In the genomic region with DNA sequence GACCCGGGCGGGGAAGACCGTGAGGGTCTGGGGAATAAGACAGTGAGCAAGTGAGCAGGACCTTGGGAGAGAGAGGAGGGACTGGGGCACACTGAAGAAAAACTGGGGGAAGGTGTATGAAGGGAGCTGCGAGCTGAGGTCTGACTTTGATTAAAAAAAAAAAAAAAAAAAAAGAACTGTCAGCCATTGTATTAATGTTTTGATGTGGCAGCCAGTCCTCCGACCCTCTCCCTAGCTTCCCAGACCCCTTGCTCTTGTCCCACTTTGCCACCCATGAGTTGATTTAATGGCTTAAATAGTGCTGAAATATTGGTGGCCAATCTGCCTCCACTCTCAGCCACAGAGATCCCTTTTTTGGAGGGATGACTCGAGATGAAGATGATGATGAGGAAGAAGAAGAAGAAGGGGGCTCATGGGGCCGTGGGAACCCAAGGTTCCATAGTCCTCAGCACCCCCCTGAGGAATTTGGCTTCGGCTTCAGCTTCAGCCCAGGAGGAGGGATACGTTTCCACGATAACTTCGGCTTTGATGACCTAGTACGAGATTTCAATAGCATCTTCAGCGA, we compare ENCODE assay signal across 9 cellular contexts. TPM values are rescaled to one million over a fixed set of nuclear protein-coding genes. Genes with fewer than 3 reads are reported as not detected.
DNase-seq lines count a peak whose midpoint lies in the region; ATAC-seq, FAIRE-seq and TF ChIP-seq lines count a peak whose summit lies in the region.
"Had no signal": no experiment of that assay in that cellular context is flagged by ENCODE, and none has a peak within 500 bp of the region (broad histone marks: within the 10 kb centered on the region; RNA-seq: fewer than 3 reads in every experiment).

No MANE protein-coding gene starts in this region.

- intact Hi-C loops in sigmoid colon (cut with DNase I): loop anchor here (5.0 kb wide), 2 partner anchors 64 to 76 kb away; no protein-coding TSS in a partner anchor

- TF ChIP-seq EP300 in gastroesophageal sphincter (IDR thresholded peaks at IDR 0.05): no peak
- TF ChIP-seq EP300 in sigmoid colon (IDR thresholded peaks at IDR 0.05): no peak

- H3K27me3 Mint-ChIP-seq in T-helper 17 cell: no peaks in the 10 kb centered on the region

- 28 to 30% methylated on average over 5 to 9 of the region's 13 CpGs for WGBS in gastroesophageal sphincter (ENCODE audit: low coverage in 1 of 2), 2 donors
- 42 to 50% methylated on average over 13 of the region's 13 CpGs for WGBS in sigmoid colon, 2 donors

- peak overlapping the region; percentile 96 for H3K4me3 Mint-ChIP-seq in T-helper 17 cell

- FAIRE-seq in GM12891 (lab: Jason Lieb, UNC): no peak

- H3K4me3 ChIP-seq in GM12875 (ENCODE audit: low read depth, low read length): peak overlapping the region; percentile 80
- H3K4me3 ChIP-seq in gastroesophageal sphincter: peak overlapping the region; percentile 89 to 91
- peak overlapping the region; percentile 48 to 78 (median 66) for H3K4me3 ChIP-seq in sigmoid colon

- in situ Hi-C loops in ACHN (cut with HindIII; ENCODE audit: low pct_ligation_motif_present, low pct_unique_long_range_greater_than_20kb, low sequenced_read_pairs): no loop called here

- H3K27ac ChIP-seq in gastroesophageal sphincter (peak overlapping the region; percentile 76 to 94 (median 93)), sigmoid colon (peak overlapping the region; percentile 80 to 90 (median 85))

- no peaks in the 10 kb centered on the region for H3K27me3 ChIP-seq in gastroesophageal sphincter
- no peaks in the 10 kb centered on the region for H3K27me3 ChIP-seq in sigmoid colon

- peaks cover 0 to 31% (median 7%) of the 10 kb centered on the region in 3 donors for H3K4me1 ChIP-seq in gastroesophageal sphincter
- H3K4me1 ChIP-seq in sigmoid colon: peaks cover 0 to 18% (median 14%) of the 10 kb centered on the region in 4 donors

- TF ChIP-seq CTCF in GM12875 (IDR thresholded peaks at IDR 0.05; ENCODE audit: borderline replicate concordance, insufficient read depth, low read depth, low read length) (no peak), gastroesophageal sphincter (IDR thresholded peaks at IDR 0.05) (no peak), sigmoid colon (IDR thresholded peaks at IDR 0.05) (no peak)

- H3K9me3 ChIP-seq in T-helper 17 cell (ENCODE audit: control insufficient read depth, low read length, poor library complexity, severe bottlenecking): no peaks in the 10 kb centered on the region
- no peaks in the 10 kb centered on the region for H3K9me3 ChIP-seq in gastroesophageal sphincter
- no peaks in the 10 kb centered on the region for H3K9me3 ChIP-seq in sigmoid colon

- H3K36me3 ChIP-seq in gastroesophageal sphincter (peaks cover 0 to 77% of the 10 kb centered on the region in 2 donors), sigmoid colon (peaks cover 24 to 60% (median 30%) of the 10 kb centered on the region in 4 donors)

- TF ChIP-seq POLR2A in gastroesophageal sphincter (IDR thresholded peaks at IDR 0.05) (no peak), sigmoid colon (IDR thresholded peaks at IDR 0.05) (no peak), GM12891 (IDR thresholded peaks at IDR 0.05; ENCODE audit: low read depth, low read length) (no peak)

- peaks cover 16% of the 10 kb centered on the region for H3K36me3 Mint-ChIP-seq in T-helper 17 cell (ENCODE audit: low read depth)

- DNase-seq in T-helper 17 cell (no peak), sigmoid colon (no peak), GM12891 (ENCODE audit: insufficient read length, low spot score) (no peak), ACHN (no peak)

- H3K4me1 Mint-ChIP-seq in T-helper 17 cell: peaks cover 22% of the 10 kb centered on the region

- ATAC-seq in T-helper 17 cell: no peak
- no peak for ATAC-seq in gastroesophageal sphincter
- ATAC-seq in HG03432 (IDR thresholded peaks at IDR 0.05; ENCODE audit: unreplicated experiment): no peak
- no peak for ATAC-seq in HG02588 (IDR thresholded peaks at IDR 0.05; ENCODE audit: unreplicated experiment)

- peak overlapping the region; percentile 100 for H3K27ac Mint-ChIP-seq in T-helper 17 cell

TF ChIP-seq in GM12891, 5 proteins besides CTCF, POLR2A, EP300 and RAD21:
- no peak for TF ChIP-seq TAF1 (IDR thresholded peaks at IDR 0.05; ENCODE audit: low read depth, low read length)
- no peak for TF ChIP-seq SPI1 (IDR thresholded peaks at IDR 0.05; ENCODE audit: low read depth, low read length)
- no peak for TF ChIP-seq POLR2AphosphoS5 (IDR thresholded peaks at IDR 0.05; ENCODE audit: low read depth, low read length)
- TF ChIP-seq POU2F2 (IDR thresholded peaks at IDR 0.05; ENCODE audit: low read depth, low read length): no peak
- no peak for TF ChIP-seq PAX5 (IDR thresholded peaks at IDR 0.05; ENCODE audit: insufficient read depth, low read length, severe bottlenecking)
TF ChIP-seq in GM12891: peak in this region for 0.

RNA-seq across cellular contexts. Expression of a gene that starts 0.7 kb away (rescaled TPM):
- 10 to 100 TPM; 52.5 to 67.3 TPM for total RNA-seq in T-helper 17 cell
- 100 to 1,000 TPM in 3 of 4 donors, 10 to 100 TPM in 1; 86.7 to 128 (median 120) TPM for total RNA-seq in gastroesophageal sphincter
- total RNA-seq in sigmoid colon: 100 to 1,000 TPM; 105 to 171 (median 120) TPM
- 10 to 100 TPM; 76.3 to 95.6 (median 80.2) TPM for polyA plus RNA-seq in sigmoid colon
- 109 TPM for polyA plus RNA-seq in GM12891 (2012; ENCODE audit: low read depth, missing spikeins)

RNA-seq across cellular contexts. Expression of a gene that starts 47.8 kb away (rescaled TPM):
- 1 to 10 TPM in 1 of 2 donors, under 1 TPM in 1; 0.42 to 8.9 TPM for total RNA-seq in T-helper 17 cell
- total RNA-seq in gastroesophageal sphincter: 1 to 10 TPM in 1 of 4 donors, under 1 TPM in 1, not detected in 2; 0.12 to 1.1 TPM
- not detected for total RNA-seq in sigmoid colon
- polyA plus RNA-seq in sigmoid colon: not detected
- not detected for polyA plus RNA-seq in GM12891 (2012; ENCODE audit: low read depth, missing spikeins)
- total RNA-seq: LHCN-M2 had no signal

RNA-seq across cellular contexts. Expression of a gene that starts 52.2 kb away (rescaled TPM):
- 100 to 1,000 TPM; 175 to 192 TPM for total RNA-seq in T-helper 17 cell
- total RNA-seq in gastroesophageal sphincter: 100 to 1,000 TPM; 107 to 175 (median 131) TPM
- total RNA-seq in sigmoid colon: 10 to 100 TPM; 53.1 to 64.3 (median 56.6) TPM
- polyA plus RNA-seq in sigmoid colon: 10 to 100 TPM in 1 of 3 donors, 1 to 10 TPM in 1, under 1 TPM in 1; 0.92 to 17.7 (median 7.2) TPM
- 4.4 TPM for polyA plus RNA-seq in GM12891 (2012; ENCODE audit: low read depth, missing spikeins)

RNA-seq across cellular contexts. Expression of a gene that starts 52.3 kb away (rescaled TPM):
- 100 to 1,000 TPM; 186 to 192 TPM for total RNA-seq in T-helper 17 cell
- total RNA-seq in gastroesophageal sphincter: 10 to 100 TPM; 71.6 to 79.9 (median 75.1) TPM
- total RNA-seq in sigmoid colon: 10 to 100 TPM; 36.4 to 58.2 (median 53.5) TPM
- polyA plus RNA-seq in sigmoid colon: 10 to 100 TPM; 23.4 to 80.8 (median 27.6) TPM
- 86.1 TPM for polyA plus RNA-seq in GM12891 (2012; ENCODE audit: low read depth, missing spikeins)
